10 cellular contexts compared by ENCODE assay signal in genomic region chr9:96149881-96150280, GRCh38.
A peak's percentile ranks its signal among the peaks of the same experiment; 100 is the strongest.
DNase-seq lines count a peak whose midpoint lies in the region; ATAC-seq and TF ChIP-seq lines count a peak whose summit lies in the region.
"Had no signal": no experiment of that assay in that cellular context is flagged by ENCODE, and none has a peak within 500 bp of the region (broad histone marks: within the 10 kb centered on the region; RNA-seq: fewer than 3 reads in every experiment).

No MANE protein-coding gene starts in this region.

- H3K27ac Mint-ChIP-seq in central memory CD8-positive, alpha-beta T cell (ENCODE audit: low read depth): peak overlapping the region; percentile 33

- no peaks in the 10 kb centered on the region for H3K9me3 ChIP-seq in suprapubic skin

- H3K4me1 Mint-ChIP-seq in central memory CD8-positive, alpha-beta T cell: peaks cover 22% of the 10 kb centered on the region

- ATAC-seq in GM18511 (IDR thresholded peaks at IDR 0.05; ENCODE audit: unreplicated experiment) (peak; percentile 50), GM21390 (IDR thresholded peaks at IDR 0.05; ENCODE audit: unreplicated experiment) (peak; percentile 56), HG03139 (IDR thresholded peaks at IDR 0.05; ENCODE audit: unreplicated experiment) (peak; percentile 24)
- ATAC-seq in central memory CD8-positive, alpha-beta T cell (replicated peaks; ENCODE audit: extremely low read depth, poor library complexity, severe bottlenecking): peak; percentile 6

- no peaks in the 10 kb centered on the region for H3K36me3 ChIP-seq in suprapubic skin

- H3K4me1 ChIP-seq in suprapubic skin: peaks cover 9% of the 10 kb centered on the region

- H3K36me3 Mint-ChIP-seq in central memory CD8-positive, alpha-beta T cell (ENCODE audit: insufficient read depth): no peaks in the 10 kb centered on the region

- no peak for TF ChIP-seq CTCF in suprapubic skin (IDR thresholded peaks at IDR 0.05)

- H3K4me3 ChIP-seq in suprapubic skin: no peak overlapping the region

- H3K9me3 Mint-ChIP-seq in central memory CD8-positive, alpha-beta T cell: no peaks in the 10 kb centered on the region

- TF ChIP-seq EP300 in suprapubic skin (IDR thresholded peaks at IDR 0.05): no peak

- H3K27me3 Mint-ChIP-seq in central memory CD8-positive, alpha-beta T cell: peaks cover 30% of the 10 kb centered on the region

- H3K4me3 Mint-ChIP-seq in central memory CD8-positive, alpha-beta T cell: peak overlapping the region; percentile 72

- no peak for DNase-seq in central memory CD8-positive, alpha-beta T cell (ENCODE audit: low spot score in 2 of 2)
- DNase-seq in suprapubic skin (ENCODE audit: low spot score in 2 of 2): no peak
- DNase-seq in nucleus accumbens (lab: John Stamatoyannopoulos, UW): no peak
- DNase-seq in inferior parietal cortex (ENCODE audit: extremely low spot score): no peak
- DNase-seq in epidermal melanocyte (ENCODE audit: insufficient read length, low spot score): no peak
- DNase-seq: NCI-H510A, occipital lobe had no signal

- H3K27ac ChIP-seq in suprapubic skin: no peak overlapping the region

- 76% methylated on average over 7 of the region's 7 CpGs for WGBS in suprapubic skin

- TF ChIP-seq POLR2A in suprapubic skin (IDR thresholded peaks at IDR 0.05): no peak

- no peaks in the 10 kb centered on the region for H3K27me3 ChIP-seq in suprapubic skin

Comparison
In these comparisons a context has a peak if more than half of its experiments do, and no peak if none do; other contexts are left out.
1. ATAC-seq: peak in every context shown above with its lines; median percentile 56 in GM21390; 50 in GM18511; 24 in HG03139; 6 in central memory CD8-positive, alpha-beta T cell.